In genomic region chr13:72696590-72696989, GRCh38 we compare ENCODE assay signal across 9 cellular contexts. TPM values are rescaled to one million over a fixed set of nuclear protein-coding genes. Genes with fewer than 3 reads are reported as not detected.
DNase-seq lines count a peak whose midpoint lies in the region; ATAC-seq and TF ChIP-seq lines count a peak whose summit lies in the region.
"Had no signal": no experiment of that assay in that cellular context is flagged by ENCODE, and none has a peak within 500 bp of the region (broad histone marks: within the 10 kb centered on the region; RNA-seq: fewer than 3 reads in every experiment).

No MANE protein-coding gene starts in this region.

- H3K27ac Mint-ChIP-seq in type B pancreatic cell = no peak overlapping the region
- H3K27ac Mint-ChIP-seq in activated naive CD8-positive, alpha-beta T cell treated with anti-CD3 and anti-CD28 coated beads for 36 hours = no peak overlapping the region

- peaks cover 0 to 7% (median 0%) of the 10 kb centered on the region in 12 donors for H3K9me3 ChIP-seq in heart left ventricle

- no peak overlapping the region for H3K4me3 Mint-ChIP-seq in type B pancreatic cell
- H3K4me3 Mint-ChIP-seq in activated naive CD8-positive, alpha-beta T cell treated with anti-CD3 and anti-CD28 coated beads for 36 hours = no peak overlapping the region

- H3K27ac ChIP-seq in heart left ventricle (no peak overlapping the region), RWPE1 (no peak overlapping the region)

- intact Hi-C loops in heart left ventricle (cut with DNase I) (loop anchor here in 2 of 10 donors (5.0 to 10.0 kb wide), 2 partner anchors 54 to 1732 kb away; no protein-coding TSS in a partner anchor), cardiac septum (cut with DNase I) (no loop called here)

- ATAC-seq in heart left ventricle = no peak

- peaks cover 0 to 10% (median 0%) of the 10 kb centered on the region in 9 donors for H3K27me3 ChIP-seq in heart left ventricle

- H3K36me3 Mint-ChIP-seq in type B pancreatic cell = peaks cover 4% of the 10 kb centered on the region
- no peaks in the 10 kb centered on the region for H3K36me3 Mint-ChIP-seq in activated naive CD8-positive, alpha-beta T cell treated with anti-CD3 and anti-CD28 coated beads for 36 hours

- peaks cover 12% of the 10 kb centered on the region for H3K4me1 Mint-ChIP-seq in type B pancreatic cell (ENCODE audit: unreplicated experiment)
- no peaks in the 10 kb centered on the region for H3K4me1 Mint-ChIP-seq in activated naive CD8-positive, alpha-beta T cell treated with anti-CD3 and anti-CD28 coated beads for 36 hours

- in situ Hi-C loops in GM13976 (cut with MboI; ENCODE audit: low sequenced_read_pairs, unreplicated experiment) = no loop called here

- H3K36me3 ChIP-seq in heart left ventricle = no peaks in the 10 kb centered on the region

- H3K4me3 ChIP-seq in heart left ventricle = no peak overlapping the region
- no peak overlapping the region for H3K4me3 ChIP-seq in fibroblast of pulmonary artery (replicated peaks; ENCODE audit: low read depth, low read length)

- TF ChIP-seq POLR2A in heart left ventricle (IDR thresholded peaks at IDR 0.05) = no peak

- peaks cover under 1% of the 10 kb centered on the region for H3K9me3 Mint-ChIP-seq in type B pancreatic cell
- peaks cover 3% of the 10 kb centered on the region for H3K9me3 Mint-ChIP-seq in activated naive CD8-positive, alpha-beta T cell treated with anti-CD3 and anti-CD28 coated beads for 36 hours

- DNase-seq in heart left ventricle = no peak
- no peak for DNase-seq in cardiac septum (ENCODE audit: low spot score)
- no peak for DNase-seq in RWPE1 (ENCODE audit: low spot score)
- DNase-seq in fibroblast of pulmonary artery (ENCODE audit: low read depth) = peak; percentile 51
- no peak for DNase-seq in type B pancreatic cell (ENCODE audit: extremely low spot score, unreplicated experiment)
- no peak for DNase-seq in GM13976 (ENCODE audit: low spot score)
- no peak for DNase-seq in CD1c-positive myeloid dendritic cell (ENCODE audit: extremely low spot score)
- DNase-seq in activated naive CD8-positive, alpha-beta T cell treated with anti-CD3 and anti-CD28 coated beads for 36 hours = no peak
- DNase-seq: activated CD4-positive, alpha-beta T cell treated with anti-CD3 and anti-CD28 coated beads, Interleukin-2, amount 50 U/mL, for 48 hours had no signal

- H3K4me1 ChIP-seq in heart left ventricle = no peaks in the 10 kb centered on the region

- H3K27me3 Mint-ChIP-seq in type B pancreatic cell = no peaks in the 10 kb centered on the region
- no peaks in the 10 kb centered on the region for H3K27me3 Mint-ChIP-seq in activated naive CD8-positive, alpha-beta T cell treated with anti-CD3 and anti-CD28 coated beads for 36 hours

- TF ChIP-seq CTCF in heart left ventricle (IDR thresholded peaks at IDR 0.05) = peak in 11 of 12 donors; percentile 6 to 60 (median 34)
- TF ChIP-seq CTCF in RWPE1 (conservative IDR thresholded peaks at IDR 0.05; ENCODE audit: low read depth) = peak; percentile 41; the same call in 1 of the 2 replicates
- peak; percentile 39 for TF ChIP-seq CTCF in fibroblast of pulmonary artery (IDR thresholded peaks at IDR 0.05; ENCODE audit: low read length, missing control alignments)
- peak; percentile 67 for TF ChIP-seq CTCF in type B pancreatic cell (conservative IDR thresholded peaks at IDR 0.05)
- TF ChIP-seq CTCF in GM13976 (IDR thresholded peaks at IDR 0.05; ENCODE audit: borderline replicate concordance, control extremely low read depth, extremely low read depth, insufficient read depth, missing control alignments) = no peak

- CTCF ChIA-PET in RWPE1 (lab: Yijun Ruan, JAX) = interaction anchor here (0.6 to 0.7 kb wide), 2 partner anchors 367 to 958 kb away, joined by 3 read pairs; no protein-coding TSS in a partner anchor

- POLR2A ChIA-PET in RWPE1 (lab: Yijun Ruan, JAX; ENCODE audit: low non-redundant PET) = no interaction called here

- 10 to 24% (median 13%) methylated on average over 1 of the region's 1 CpG for WGBS in heart left ventricle, 4 donors

RNA-seq across cellular contexts. Expression of gene MZT1, which starts 30.8 kb away (rescaled TPM):
- total RNA-seq in heart left ventricle (1 to 10 TPM; 4.4 to 8.6 (median 6.9) TPM), cardiac septum (7.4 TPM), type B pancreatic cell (ENCODE audit: low replicate concordance) (6.5 and 10.9 TPM in 2 replicates)
- polyA plus RNA-seq in heart left ventricle = 10 to 100 TPM in 1 of 2 donors, 1 to 10 TPM in 1; 5.3 to 11.3 TPM
- 10 to 100 TPM; 29.6 to 33.8 TPM for total RNA-seq in activated naive CD8-positive, alpha-beta T cell treated with anti-CD3 and anti-CD28 coated beads for 36 hours

RNA-seq across cellular contexts. Expression of gene BORA, which starts 31.1 kb away (rescaled TPM):
- 1 to 10 TPM in 3 of 9 donors, under 1 TPM in 6; 0.35 to 4.0 (median 0.72) TPM for total RNA-seq in heart left ventricle
- 1 to 10 TPM in 1 of 2 donors, under 1 TPM in 1; 0.19 to 1.8 TPM for polyA plus RNA-seq in heart left ventricle
- 0.54 TPM for total RNA-seq in cardiac septum
- 10.7 and 14.6 TPM in 2 replicates for total RNA-seq in type B pancreatic cell (ENCODE audit: low replicate concordance)
- 10 to 100 TPM; 17.3 to 18.0 TPM for total RNA-seq in activated naive CD8-positive, alpha-beta T cell treated with anti-CD3 and anti-CD28 coated beads for 36 hours
